Comparison of ENCODE assay signal across 1 cellular context in the genomic region with DNA sequence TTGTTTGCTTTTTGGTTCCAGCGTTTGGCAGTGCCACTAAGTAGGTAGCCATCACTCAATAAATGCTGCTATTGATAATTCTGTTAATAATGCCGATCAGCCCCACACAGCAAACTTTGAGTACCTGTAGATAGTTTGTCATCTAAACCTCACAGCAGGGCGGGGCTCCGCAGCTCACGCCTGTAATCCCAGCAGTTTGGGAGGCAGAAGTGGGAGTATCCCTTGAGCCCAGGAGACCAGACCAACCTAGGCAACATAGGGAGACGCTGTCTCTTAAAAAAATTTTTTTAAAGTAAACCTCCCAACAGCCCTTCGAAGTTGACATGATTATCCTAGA.
TF ChIP-seq lines count a peak whose summit lies in the region.

No MANE protein-coding gene starts in this region.

TF ChIP-seq in H1, 55 proteins besides CTCF, POLR2A, EP300 and RAD21:
- TF ChIP-seq NRF1 (IDR thresholded peaks at IDR 0.05; ENCODE audit: low read depth, low read length): no peak
- peak; percentile 33 for TF ChIP-seq SAP30 (IDR thresholded peaks at IDR 0.05; ENCODE audit: insufficient read depth, insufficient replicate concordance, low read length)
